ENCODE assay signal across 1 cellular context in genomic region chr17:40019140-40019991, GRCh38.
TF ChIP-seq lines count a peak whose summit lies in the region.

No MANE protein-coding gene starts in this region.

TF ChIP-seq in HCT116, 20 proteins besides CTCF, POLR2A, EP300 and RAD21 (continued from another document):
- TF ChIP-seq EGR1 (IDR thresholded peaks at IDR 0.05; ENCODE audit: low read depth): no peak
- TF ChIP-seq REST (IDR thresholded peaks at IDR 0.05; ENCODE audit: low read depth): no peak
- TF ChIP-seq, protein P1, sequence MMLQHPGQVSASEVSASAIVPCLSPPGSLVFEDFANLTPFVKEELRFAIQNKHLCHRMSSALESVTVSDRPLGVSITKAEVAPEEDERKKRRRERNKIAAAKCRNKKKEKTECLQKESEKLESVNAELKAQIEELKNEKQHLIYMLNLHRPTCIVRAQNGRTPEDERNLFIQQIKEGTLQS (IDR thresholded peaks at IDR 0.05): no peak
- no peak for TF ChIP-seq EZH2 (IDR thresholded peaks at IDR 0.05)
- TF ChIP-seq ELF1 (IDR thresholded peaks at IDR 0.05; ENCODE audit: borderline replicate concordance, low read depth): no peak
TF ChIP-seq in HCT116: peak in this region for 0.
